Comparison of ENCODE assay signal across 21 cellular contexts in genomic region chr1:24545673-24546072, GRCh38. TPM values are rescaled to one million over a fixed set of nuclear protein-coding genes. Genes with fewer than 3 reads are reported as not detected.
"Had no signal": no experiment of that assay in that cellular context is flagged by ENCODE, and none has a peak within 500 bp of the region (broad histone marks: within the 10 kb centered on the region; RNA-seq: fewer than 3 reads in every experiment).

No MANE protein-coding gene starts in this region.

- H3K27me3 ChIP-seq: right lobe of liver had no signal

- H3K27ac ChIP-seq: coronary artery, esophagus squamous epithelium, left ventricle myocardium inferior, psoas muscle, right lobe of liver, tibial artery had no signal

- ATAC-seq: activated CD8-positive, alpha-beta memory T cell treated with anti-CD3 and anti-CD28 coated beads, Interleukin-2, amount 10 ng/mL, durations not matched to agents 7 days and 5 days; activated T-cell treated with anti-CD3 and anti-CD28 coated beads, Interleukin-2, amount 50 U/mL, for 4 hours; natural killer cell treated with Interleukin-12 subunit alpha and Interleukin-12 subunit beta and Interleukin-15 and Interleukin-18, amount 100 ng/mL, for 72 hours; psoas muscle; right lobe of liver had no signal

- H3K4me1 ChIP-seq: left ventricle myocardium inferior had no signal

- DNase-seq: activated CD4-positive, alpha-beta T cell treated with anti-CD3 and anti-CD28 coated beads, Interleukin-2, amount 50 U/mL, for 4 hours; activated CD8-positive, alpha-beta memory T cell treated with anti-CD3 and anti-CD28 coated beads, Interleukin-2, amount 10 ng/mL, durations not matched to agents 7 days and 5 days; activated effector memory CD4-positive, alpha-beta T cell treated with Interleukin-2 at 50 U/mL for 16 hours; activated T-cell treated with anti-CD3 and anti-CD28 coated beads, Interleukin-2, amount 50 U/mL, for 4 hours; effector CD4-positive, alpha-beta T cell; esophagus squamous epithelium; hippocampal formation; kidney; left ventricle myocardium inferior; mesenchymal stem cell; psoas muscle; right lobe of liver; tibial artery had no signal

- H3K4me3 ChIP-seq: coronary artery, esophagus squamous epithelium, left ventricle myocardium inferior, psoas muscle, right lobe of liver, smooth muscle cell, tibial artery had no signal

- H3K9me3 Mint-ChIP-seq: activated naive CD4-positive, alpha-beta T cell treated with anti-CD3 and anti-CD28 coated beads, Interleukin-2, amount 50 U/mL, for 24 hours; activated T-cell treated with anti-CD3 and anti-CD28 coated beads, Interleukin-2, amount 50 U/mL, for 4 hours; brain; central memory CD8-positive, alpha-beta T cell; natural killer cell treated with Interleukin-12 subunit alpha and Interleukin-12 subunit beta and Interleukin-15 and Interleukin-18, amount 100 ng/mL, for 72 hours; T-helper 2 cell treated with Interferon-gamma antibody and Interleukin-4, amounts not matched to agents 5 μg/mL and 100 μg/mL, for 36 hours had no signal

- H3K27me3 Mint-ChIP-seq: activated naive CD4-positive, alpha-beta T cell treated with anti-CD3 and anti-CD28 coated beads, Interleukin-2, amount 50 U/mL, for 24 hours; central memory CD8-positive, alpha-beta T cell had no signal

- H3K36me3 Mint-ChIP-seq: activated CD8-positive, alpha-beta memory T cell treated with anti-CD3 and anti-CD28 coated beads, Interleukin-2, amount 10 ng/mL, durations not matched to agents 7 days and 5 days; brain; natural killer cell treated with Interleukin-12 subunit alpha and Interleukin-12 subunit beta and Interleukin-15 and Interleukin-18, amount 100 ng/mL, for 72 hours had no signal

- H3K4me3 Mint-ChIP-seq: activated CD8-positive, alpha-beta memory T cell treated with anti-CD3 and anti-CD28 coated beads, Interleukin-2, amount 10 ng/mL, durations not matched to agents 7 days and 5 days; activated naive CD4-positive, alpha-beta T cell treated with anti-CD3 and anti-CD28 coated beads, Interleukin-2, amount 50 U/mL, for 24 hours; activated T-cell treated with anti-CD3 and anti-CD28 coated beads, Interleukin-2, amount 50 U/mL, for 4 hours; brain; central memory CD8-positive, alpha-beta T cell; natural killer cell treated with Interleukin-12 subunit alpha and Interleukin-12 subunit beta and Interleukin-15 and Interleukin-18, amount 100 ng/mL, for 72 hours; T-helper 2 cell treated with Interferon-gamma antibody and Interleukin-4, amounts not matched to agents 5 μg/mL and 100 μg/mL, for 36 hours had no signal

- H3K27ac Mint-ChIP-seq: activated CD8-positive, alpha-beta memory T cell treated with anti-CD3 and anti-CD28 coated beads, Interleukin-2, amount 10 ng/mL, durations not matched to agents 7 days and 5 days; natural killer cell treated with Interleukin-12 subunit alpha and Interleukin-12 subunit beta and Interleukin-15 and Interleukin-18, amount 100 ng/mL, for 72 hours; T-helper 2 cell treated with Interferon-gamma antibody and Interleukin-4, amounts not matched to agents 5 μg/mL and 100 μg/mL, for 36 hours had no signal

- H3K36me3 ChIP-seq: esophagus squamous epithelium, left ventricle myocardium inferior, right lobe of liver, tibial artery had no signal

- H3K4me2 ChIP-seq: smooth muscle cell had no signal

RNA-seq across cellular contexts. Expression of gene NCMAP, which starts 10.2 kb away (rescaled TPM):
- total RNA-seq: activated CD8-positive, alpha-beta memory T cell treated with anti-CD3 and anti-CD28 coated beads, Interleukin-2, amount 10 ng/mL, durations not matched to agents 7 days and 5 days; fibroblast of villous mesenchyme; natural killer cell treated with Interleukin-12 subunit alpha and Interleukin-12 subunit beta and Interleukin-15 and Interleukin-18, amount 100 ng/mL, for 72 hours; psoas muscle; smooth muscle cell had no signal
- polyA plus RNA-seq: smooth muscle cell had no signal
